11 cellular contexts compared by ENCODE assay signal in genomic region chr22:24426436-24426835, GRCh38. TPM values are rescaled to one million over a fixed set of nuclear protein-coding genes. Genes with fewer than 3 reads are reported as not detected.
A peak's percentile ranks its signal among the peaks of the same experiment; 100 is the strongest.
DNase-seq lines count a peak whose midpoint lies in the region; ATAC-seq and TF ChIP-seq lines count a peak whose summit lies in the region.
"Had no signal": no experiment of that assay in that cellular context is flagged by ENCODE, and none has a peak within 500 bp of the region (broad histone marks: within the 10 kb centered on the region; RNA-seq: fewer than 3 reads in every experiment).

No MANE protein-coding gene starts in this region.

- H2AFZ ChIP-seq in Karpas-422 (ENCODE audit: low read length) (no peak overlapping the region), osteoblast (ENCODE audit: low read length) (no peak overlapping the region)

- peak overlapping the region; percentile 95 for H3K27ac Mint-ChIP-seq in CD8-positive, alpha-beta T cell
- H3K27ac Mint-ChIP-seq in activated naive CD8-positive, alpha-beta T cell treated with anti-CD3 and anti-CD28 coated beads, Interleukin-2, amount 10 ng/mL, durations not matched to agents 7 days and 5 days, result peak overlapping the region; percentile 89

- H4K20me1 ChIP-seq in Karpas-422 (ENCODE audit: insufficient read depth, low read depth, low read length) (no peaks in the 10 kb centered on the region), osteoblast (ENCODE audit: insufficient read depth, low read length) (peaks cover 3% of the 10 kb centered on the region)

- peak overlapping the region; percentile 87 for H3K9ac ChIP-seq in Karpas-422 (ENCODE audit: low read length)

- H3K4me2 ChIP-seq in Karpas-422 (ENCODE audit: low read depth, low read length, poor library complexity, severe bottlenecking) (peak overlapping the region; percentile 85), osteoblast (ENCODE audit: insufficient read depth, low read length) (no peak overlapping the region)

- peaks cover 53% of the 10 kb centered on the region for H3K79me2 ChIP-seq in Karpas-422 (ENCODE audit: low read length)
- H3K79me2 ChIP-seq in osteoblast (ENCODE audit: insufficient read depth, low read length), result no peaks in the 10 kb centered on the region

- ATAC-seq in CD8-positive, alpha-beta T cell, result no peak
- no peak for ATAC-seq in activated naive CD8-positive, alpha-beta T cell treated with anti-CD3 and anti-CD28 coated beads, Interleukin-2, amount 10 ng/mL, durations not matched to agents 7 days and 5 days (ENCODE audit: low read depth)
- ATAC-seq in body of pancreas, result no peak

- H3K27me3 Mint-ChIP-seq in CD8-positive, alpha-beta T cell (ENCODE audit: low read depth), result no peaks in the 10 kb centered on the region
- no peaks in the 10 kb centered on the region for H3K27me3 Mint-ChIP-seq in activated naive CD8-positive, alpha-beta T cell treated with anti-CD3 and anti-CD28 coated beads, Interleukin-2, amount 10 ng/mL, durations not matched to agents 7 days and 5 days

- WGBS in body of pancreas, 2 donors, result 89 to 95% methylated on average over 4 of the region's 4 CpGs

- H3K4me3 ChIP-seq in CD8-positive, alpha-beta T cell (ENCODE audit: low read depth, low read length), result peak overlapping the region; percentile 94
- H3K4me3 ChIP-seq in Karpas-422 (ENCODE audit: low read length) (peak overlapping the region; percentile 78), osteoblast (ENCODE audit: insufficient read depth, low read length) (no peak overlapping the region), body of pancreas (no peak overlapping the region)

- CTCF ChIA-PET in CD8-positive, alpha-beta T cell (lab: Charles Lee), result interaction anchor here (1.1 to 4.0 kb wide), 7 partner anchors 8 to 76 kb away, joined by 3 to 30 read pairs (median 5); no protein-coding TSS in a partner anchor

- DNase-seq in CD8-positive, alpha-beta T cell, result peak in 1 of 7 experiments; percentile 52
- DNase-seq in Karpas-422 (no peak), osteoblast (ENCODE audit: insufficient read length, low spot score, missing footprints) (peak; percentile 68), body of pancreas (no peak), hepatic stellate cell (ENCODE audit: low spot score) (no peak), NCI-H2107 treated with DMSO at 0.1 percent for 48 hours (lab: John Stamatoyannopoulos, UW; ENCODE audit: unreplicated experiment) (no peak)
- DNase-seq in activated naive CD8-positive, alpha-beta T cell treated with anti-CD3 and anti-CD28 coated beads, Interleukin-2, amount 10 ng/mL, durations not matched to agents 7 days and 5 days, result no peak
- DNase-seq: GDM1, kidney glomerular epithelial cell, WERI-Rb-1 had no signal

- no peaks in the 10 kb centered on the region for H3K9me2 ChIP-seq in Karpas-422 (replicated peaks; ENCODE audit: insufficient read depth, low read length)

- H3K36me3 Mint-ChIP-seq in CD8-positive, alpha-beta T cell, result peaks cover 13% of the 10 kb centered on the region
- peaks cover 8% of the 10 kb centered on the region for H3K36me3 Mint-ChIP-seq in activated naive CD8-positive, alpha-beta T cell treated with anti-CD3 and anti-CD28 coated beads, Interleukin-2, amount 10 ng/mL, durations not matched to agents 7 days and 5 days

- intact Hi-C loops in CD8-positive, alpha-beta T cell (cut with DNase I, micrococcal nuclease), result loop anchor here (1.0 to 5.0 kb wide), 5 partner anchors 59 to 1284 kb away; partner anchors contain the start of gene RSPH14 (in 1 of the 2)
- intact Hi-C loops in body of pancreas (cut with DNase I), result loop anchor here (5.0 kb wide), 1 partner anchor 96 kb away; no protein-coding TSS in a partner anchor

- H3K4me1 Mint-ChIP-seq in CD8-positive, alpha-beta T cell (ENCODE audit: low read depth), result peaks cover 64% of the 10 kb centered on the region
- peaks cover 47% of the 10 kb centered on the region for H3K4me1 Mint-ChIP-seq in activated naive CD8-positive, alpha-beta T cell treated with anti-CD3 and anti-CD28 coated beads, Interleukin-2, amount 10 ng/mL, durations not matched to agents 7 days and 5 days

- H3K36me3 ChIP-seq in CD8-positive, alpha-beta T cell (ENCODE audit: insufficient read depth, low read length), result no peaks in the 10 kb centered on the region
- no peaks in the 10 kb centered on the region for H3K36me3 ChIP-seq in Karpas-422 (ENCODE audit: insufficient read depth, low read length)
- no peaks in the 10 kb centered on the region for H3K36me3 ChIP-seq in osteoblast (ENCODE audit: insufficient read depth, low read length)
- no peaks in the 10 kb centered on the region for H3K36me3 ChIP-seq in body of pancreas (replicated peaks in 1 of 2; ENCODE audit: insufficient read depth in 1 of 2, low read depth in 2 of 2)
- H3K36me3 ChIP-seq: WERI-Rb-1 had no signal

- peaks cover 57% of the 10 kb centered on the region for H3K4me1 ChIP-seq in CD8-positive, alpha-beta T cell (ENCODE audit: insufficient read depth, low read length)
- H3K4me1 ChIP-seq in Karpas-422 (ENCODE audit: low read length) (peaks cover 73% of the 10 kb centered on the region), osteoblast (ENCODE audit: insufficient read depth, low read length) (no peaks in the 10 kb centered on the region), body of pancreas (peaks cover 17% of the 10 kb centered on the region)

- no peaks in the 10 kb centered on the region for H3K9me3 Mint-ChIP-seq in CD8-positive, alpha-beta T cell
- H3K9me3 Mint-ChIP-seq in activated naive CD8-positive, alpha-beta T cell treated with anti-CD3 and anti-CD28 coated beads, Interleukin-2, amount 10 ng/mL, durations not matched to agents 7 days and 5 days, result no peaks in the 10 kb centered on the region

- no peak for TF ChIP-seq CTCF in CD8-positive, alpha-beta T cell (IDR thresholded peaks at IDR 0.05)
- no peak for TF ChIP-seq CTCF in osteoblast (IDR thresholded peaks at IDR 0.05; ENCODE audit: extremely low read depth, low read depth, low read length)
- TF ChIP-seq CTCF in body of pancreas (IDR thresholded peaks at IDR 0.05), result no peak

- no peaks in the 10 kb centered on the region for H3K9me3 ChIP-seq in CD8-positive, alpha-beta T cell (ENCODE audit: low read length)
- H3K9me3 ChIP-seq in Karpas-422 (ENCODE audit: low read length) (no peaks in the 10 kb centered on the region), osteoblast (ENCODE audit: low read depth, low read length) (no peaks in the 10 kb centered on the region), body of pancreas (no peaks in the 10 kb centered on the region)

- TF ChIP-seq POLR2A in body of pancreas (IDR thresholded peaks at IDR 0.05), result no peak

- peak overlapping the region; percentile 94 for H3K4me3 Mint-ChIP-seq in CD8-positive, alpha-beta T cell
- peak overlapping the region; percentile 88 for H3K4me3 Mint-ChIP-seq in activated naive CD8-positive, alpha-beta T cell treated with anti-CD3 and anti-CD28 coated beads, Interleukin-2, amount 10 ng/mL, durations not matched to agents 7 days and 5 days

- peak overlapping the region; percentile 97 for H3K27ac ChIP-seq in CD8-positive, alpha-beta T cell (ENCODE audit: low read depth, low read length)
- H3K27ac ChIP-seq in Karpas-422 (ENCODE audit: low read length) (peak overlapping the region; percentile 99), osteoblast (ENCODE audit: low read depth, low read length) (no peak overlapping the region), body of pancreas (no peak overlapping the region)
- H3K27ac ChIP-seq: epithelial cell of prostate, WERI-Rb-1 had no signal

- no peaks in the 10 kb centered on the region for H3K27me3 ChIP-seq in CD8-positive, alpha-beta T cell (ENCODE audit: insufficient read depth, low read length)
- H3K27me3 ChIP-seq in Karpas-422 (ENCODE audit: low read length), result no peaks in the 10 kb centered on the region
- peaks cover 28% of the 10 kb centered on the region for H3K27me3 ChIP-seq in osteoblast (ENCODE audit: insufficient read depth, low read length)
- H3K27me3 ChIP-seq in body of pancreas, result peaks cover 0 to 8% of the 10 kb centered on the region in 2 donors

- POLR2A ChIA-PET in CD8-positive, alpha-beta T cell (lab: Charles Lee), result interaction anchor here (0.5 to 2.7 kb wide), 5 partner anchors 9 to 155 kb away, joined by 3 to 19 read pairs (median 3); no protein-coding TSS in a partner anchor
- POLR2A ChIA-PET in activated naive CD8-positive, alpha-beta T cell treated with anti-CD3 and anti-CD28 coated beads, Interleukin-2, amount 10 ng/mL, durations not matched to agents 7 days and 5 days (lab: Charles Lee), result interaction anchor here (1.0 to 7.1 kb wide), 4 partner anchors 9 to 643 kb away, joined by 3 to 54 read pairs (median 3); no protein-coding TSS in a partner anchor

RNA-seq across cellular contexts. Expression of gene ADORA2A, which starts 1.0 kb away (rescaled TPM):
- total RNA-seq in CD8-positive, alpha-beta T cell, result 10 to 100 TPM; 15.9 to 17.2 TPM
- total RNA-seq in Karpas-422 (2014; rRNA removed; shearing (Covaris generic); ENCODE audit: low replicate concordance), result 65.9 and 86.7 TPM in 2 replicates
- total RNA-seq in activated naive CD8-positive, alpha-beta T cell treated with anti-CD3 and anti-CD28 coated beads, Interleukin-2, amount 10 ng/mL, durations not matched to agents 7 days and 5 days, result 10 to 100 TPM; 29.1 to 30.3 TPM
- total RNA-seq in osteoblast, result 0.72 and 1.2 TPM in 2 replicates
- total RNA-seq in body of pancreas, result 10 to 100 TPM in 1 of 2 donors, 1 to 10 TPM in 1; 2.1 to 19.4 TPM

Comparison
In these comparisons a context has a peak if more than half of its experiments do, and no peak if none do; other contexts are left out.
1. H3K27ac ChIP-seq: peak in CD8-positive, alpha-beta T cell (single experiment) and Karpas-422 (single experiment); none in osteoblast (single experiment) and body of pancreas (0 of 4).
2. H3K4me3 ChIP-seq: peak in CD8-positive, alpha-beta T cell (single experiment) and Karpas-422 (single experiment); none in osteoblast (single experiment) and body of pancreas (0 of 2).